In the genomic region with DNA sequence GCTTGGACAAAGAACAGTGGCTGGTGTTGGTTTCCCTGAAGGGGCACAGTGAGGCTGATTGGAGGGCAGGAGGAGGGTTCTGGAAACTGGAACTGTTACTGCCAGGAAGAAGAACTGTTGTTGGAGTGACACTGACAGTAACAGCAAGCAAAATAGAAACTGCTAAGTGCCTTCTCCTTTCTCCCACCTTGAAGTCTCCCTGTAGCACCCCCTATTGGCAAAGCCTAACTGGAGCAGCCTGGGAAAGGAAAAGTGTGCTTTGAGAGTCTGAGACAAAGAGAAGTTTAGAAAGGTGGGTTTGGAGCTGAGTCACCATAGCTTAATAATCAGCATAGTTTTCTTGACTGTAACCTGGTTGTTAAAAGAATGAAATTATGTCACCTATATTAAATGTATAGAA, we compare ENCODE assay signal across 8 cellular contexts. TPM values are rescaled to one million over a fixed set of nuclear protein-coding genes. Genes with fewer than 3 reads are reported as not detected.
DNase-seq lines count a peak whose midpoint lies in the region; ATAC-seq and TF ChIP-seq lines count a peak whose summit lies in the region.

No MANE protein-coding gene starts in this region.

- no peaks in the 10 kb centered on the region for H3K9me3 ChIP-seq in upper lobe of right lung

- intact Hi-C loops in upper lobe of right lung (cut with DNase I): no loop called here

- peak in 2 of 3 donors; percentile 7 to 32 for DNase-seq in stimulated activated CD4-positive, alpha-beta T cell treated with anti-CD3 and anti-CD28 coated beads, Interleukin-12 subunit alpha, Interleukin-12 subunit beta, amount 100 ng/mL, for 48 hours (ENCODE audit: low read depth in 2 of 3, low spot score in 1 of 3)
- no peak for DNase-seq in stimulated activated CD4-positive, alpha-beta T cell treated with anti-CD3 and anti-CD28 coated beads, Interleukin-1b, Interleukin-23, amount 100 ng/mL, for 48 hours
- DNase-seq in OCI-M1 (lab: John Stamatoyannopoulos, UW) (peak; percentile 56), fibroblast of mammary gland (ENCODE audit: low read depth) (peak; percentile 53), upper lobe of right lung (no peak), DMS79 treated with DMSO at 0.1 percent for 48 hours (lab: John Stamatoyannopoulos, UW) (no peak)

- ATAC-seq in upper lobe of right lung: peak; percentile 63
- ATAC-seq in GM18907 (IDR thresholded peaks at IDR 0.05; ENCODE audit: unreplicated experiment): no peak
- ATAC-seq in GM21723 (IDR thresholded peaks at IDR 0.05; ENCODE audit: unreplicated experiment): no peak

- H3K36me3 ChIP-seq in upper lobe of right lung: no peaks in the 10 kb centered on the region

- H3K27ac ChIP-seq in upper lobe of right lung: no peak overlapping the region

- no peaks in the 10 kb centered on the region for H3K4me1 ChIP-seq in upper lobe of right lung

- H3K27me3 ChIP-seq in upper lobe of right lung: peaks cover 12% of the 10 kb centered on the region

- TF ChIP-seq CTCF in fibroblast of mammary gland (conservative IDR thresholded peaks at IDR 0.05; ENCODE audit: control insufficient read depth, insufficient read depth, low read depth, low read length): peak; percentile 94
- peak; percentile 42 for TF ChIP-seq CTCF in upper lobe of right lung (IDR thresholded peaks at IDR 0.05)

- H3K4me3 ChIP-seq in fibroblast of mammary gland (ENCODE audit: control insufficient read depth, low read depth, low read length) (no peak overlapping the region), upper lobe of right lung (no peak overlapping the region)

RNA-seq across cellular contexts. Expression of a gene that starts 2.5 kb away (rescaled TPM):
- total RNA-seq in upper lobe of right lung: not detected

RNA-seq across cellular contexts. Expression of a gene that starts 50.1 kb away (rescaled TPM):
- total RNA-seq in upper lobe of right lung: 0.43 TPM

Comparison
In these comparisons a context has a peak if more than half of its experiments do, and no peak if none do; other contexts are left out.
1. DNase-seq: peak in stimulated activated CD4-positive, alpha-beta T cell treated with anti-CD3 and anti-CD28 coated beads, Interleukin-12 subunit alpha, Interleukin-12 subunit beta, amount 100 ng/mL, for 48 hours (2 of 3), OCI-M1 (single experiment) and fibroblast of mammary gland (single experiment); none in stimulated activated CD4-positive, alpha-beta T cell treated with anti-CD3 and anti-CD28 coated beads, Interleukin-1b, Interleukin-23, amount 100 ng/mL, for 48 hours (single experiment), upper lobe of right lung (single experiment) and DMS79 treated with DMSO at 0.1 percent for 48 hours (single experiment).